16 cellular contexts compared by ENCODE assay signal in genomic region chr6:24704468-24704867, GRCh38. TPM values are rescaled to one million over a fixed set of nuclear protein-coding genes. Genes with fewer than 3 reads are reported as not detected.
"Had no signal": no experiment of that assay in that cellular context is flagged by ENCODE, and none has a peak within 500 bp of the region (broad histone marks: within the 10 kb centered on the region; RNA-seq: fewer than 3 reads in every experiment).

No MANE protein-coding gene starts in this region.

- H3K27me3 Mint-ChIP-seq: activated naive CD4-positive, alpha-beta T cell treated with anti-CD3 and anti-CD28 coated beads, Interleukin-2, amount 10 ng/mL, durations not matched to agents 7 days and 5 days had no signal

- H3K9me3 ChIP-seq: thyroid gland had no signal

- H3K4me1 Mint-ChIP-seq: nephron progenitor cell had no signal

- FAIRE-seq: colon had no signal

- DNase-seq: activated effector memory CD4-positive, alpha-beta T cell treated with Interleukin-2 at 50 U/mL for 16 hours; activated naive CD4-positive, alpha-beta T cell treated with anti-CD3 and anti-CD28 coated beads, Interleukin-2, amount 10 ng/mL, durations not matched to agents 7 days and 5 days; endodermal cell; foreskin fibroblast; nephron progenitor cell; retina; stimulated activated CD4-positive, alpha-beta T cell treated with anti-CD3 and anti-CD28 coated beads, Interleukin-12 subunit alpha, Interleukin-12 subunit beta, amount 100 ng/mL, for 4 hours; stimulated activated CD4-positive, alpha-beta T cell treated with anti-CD3 and anti-CD28 coated beads, Interleukin-1b, Interleukin-23, amount 100 ng/mL, for 48 hours; stimulated activated CD8-positive, alpha-beta memory T cell treated with anti-CD3 and anti-CD28 coated beads, Interleukin-4, amount 100 ng/mL, for 48 hours; stimulated activated naive CD4-positive, alpha-beta T cell; thyroid gland had no signal

- H3K27ac ChIP-seq: epithelial cell of prostate had no signal

- H3K9me3 Mint-ChIP-seq: activated naive CD4-positive, alpha-beta T cell treated with anti-CD3 and anti-CD28 coated beads, Interleukin-2, amount 10 ng/mL, durations not matched to agents 7 days and 5 days; endodermal cell; nephron progenitor cell; T-helper 1 cell treated with Interleukin-12 subunit alpha and Interleukin-12 subunit beta and Interleukin-4 antibody, amounts not matched to agents 30 μg/mL and 1 μg/mL, for 36 hours had no signal

- H3K27ac Mint-ChIP-seq: activated naive CD4-positive, alpha-beta T cell treated with anti-CD3 and anti-CD28 coated beads, Interleukin-2, amount 10 ng/mL, durations not matched to agents 7 days and 5 days; T-helper 1 cell treated with Interleukin-12 subunit alpha and Interleukin-12 subunit beta and Interleukin-4 antibody, amounts not matched to agents 30 μg/mL and 1 μg/mL, for 36 hours had no signal

- ATAC-seq: activated CD4-positive, CD25-positive, alpha-beta regulatory T cell treated with anti-CD3 and anti-CD28 coated beads, Interleukin-2, amount 50 U/mL, for 24 hours had no signal

- H3K4me3 ChIP-seq: thyroid gland had no signal

- H3K4me3 Mint-ChIP-seq: activated naive CD4-positive, alpha-beta T cell treated with anti-CD3 and anti-CD28 coated beads, Interleukin-2, amount 10 ng/mL, durations not matched to agents 7 days and 5 days; endodermal cell; nephron progenitor cell; T-helper 1 cell treated with Interleukin-12 subunit alpha and Interleukin-12 subunit beta and Interleukin-4 antibody, amounts not matched to agents 30 μg/mL and 1 μg/mL, for 36 hours had no signal

- H3K27me3 ChIP-seq: thyroid gland had no signal

RNA-seq across cellular contexts. Expression of gene KIAA0319, which starts 58.5 kb away (rescaled TPM):
- total RNA-seq: glomerular endothelial cell had no signal
